ENCODE assay signal across 13 cellular contexts in the genomic region with DNA sequence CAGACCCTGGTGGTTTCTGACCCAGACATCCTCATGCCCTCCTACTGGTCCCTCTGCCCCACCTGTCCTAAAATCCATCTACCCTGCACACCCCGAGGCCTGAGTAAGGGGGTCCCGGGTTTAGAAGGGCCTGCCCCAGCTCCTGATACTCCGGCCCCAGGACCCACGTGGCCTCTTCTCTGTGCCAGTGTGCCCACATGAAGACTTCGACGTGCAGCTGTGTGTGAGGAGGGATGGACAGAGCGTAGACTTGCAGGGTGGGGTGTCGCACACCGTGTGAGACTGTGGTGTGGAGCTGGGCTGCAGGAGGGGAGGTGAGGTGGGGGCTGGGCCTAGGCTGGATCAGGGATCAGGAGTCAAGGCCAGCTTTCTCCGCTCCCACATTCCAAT.
A peak's percentile ranks its signal among the peaks of the same experiment; 100 is the strongest.
DNase-seq lines count a peak whose midpoint lies in the region; ATAC-seq and TF ChIP-seq lines count a peak whose summit lies in the region.
"Had no signal": no experiment of that assay in that cellular context is flagged by ENCODE, and none has a peak within 500 bp of the region (broad histone marks: within the 10 kb centered on the region; RNA-seq: fewer than 3 reads in every experiment).

No MANE protein-coding gene starts in this region.

- H3K4me2 ChIP-seq in osteoblast (ENCODE audit: insufficient read depth, low read length) = no peak overlapping the region

- H4K20me1 ChIP-seq in osteoblast (ENCODE audit: insufficient read depth, low read length) = no peaks in the 10 kb centered on the region
- H4K20me1 ChIP-seq: BLaER1 treated with 17β-estradiol and CSF1 and Interleukin-3, amounts not matched to agents 10 nM and 100 nM had no signal

- H3K36me3 Mint-ChIP-seq in natural killer cell treated with Interleukin-12 subunit alpha and Interleukin-12 subunit beta and Interleukin-15 and Interleukin-18, amount 100 ng/mL, for 72 hours = no peaks in the 10 kb centered on the region
- H3K36me3 Mint-ChIP-seq in natural killer cell = no peaks in the 10 kb centered on the region
- peaks cover 6% of the 10 kb centered on the region for H3K36me3 Mint-ChIP-seq in nephron progenitor cell (ENCODE audit: low read depth)

- H3K4me3 ChIP-seq in osteoblast (ENCODE audit: insufficient read depth, low read length) = no peak overlapping the region
- H3K4me3 ChIP-seq in mucosa of descending colon = no peak overlapping the region
- H3K4me3 ChIP-seq: BLaER1 treated with 17β-estradiol and CSF1 and Interleukin-3, amounts not matched to agents 10 nM and 100 nM had no signal

- no peaks in the 10 kb centered on the region for H3K27me3 ChIP-seq in osteoblast (ENCODE audit: insufficient read depth, low read length)
- H3K27me3 ChIP-seq: BLaER1 treated with 17β-estradiol and CSF1 and Interleukin-3, amounts not matched to agents 10 nM and 100 nM had no signal

- DNase-seq in natural killer cell treated with Interleukin-12 subunit alpha and Interleukin-12 subunit beta and Interleukin-15 and Interleukin-18, amount 100 ng/mL, for 72 hours (ENCODE audit: low spot score) = peak; percentile 40
- no peak for DNase-seq in natural killer cell
- no peak for DNase-seq in nephron progenitor cell
- DNase-seq in osteoblast (ENCODE audit: insufficient read length, low spot score, missing footprints) = peak; percentile 60
- no peak for DNase-seq in mucosa of descending colon
- DNase-seq: CD4-positive, alpha-beta T cell; HCEC 1CT had no signal

- H3K27ac ChIP-seq in osteoblast (ENCODE audit: low read depth, low read length) = no peak overlapping the region
- H3K27ac ChIP-seq: BLaER1 treated with 17β-estradiol and CSF1 and Interleukin-3, amounts not matched to agents 10 nM and 100 nM; HL-60 had no signal

- no peak overlapping the region for H3K4me3 Mint-ChIP-seq in natural killer cell treated with Interleukin-12 subunit alpha and Interleukin-12 subunit beta and Interleukin-15 and Interleukin-18, amount 100 ng/mL, for 72 hours
- no peak overlapping the region for H3K4me3 Mint-ChIP-seq in natural killer cell
- H3K4me3 Mint-ChIP-seq in nephron progenitor cell = no peak overlapping the region
- H3K4me3 Mint-ChIP-seq: CD4-positive, alpha-beta T cell; HFFc6 had no signal

- TF ChIP-seq CTCF in natural killer cell (IDR thresholded peaks at IDR 0.05) (no peak), nephron progenitor cell (IDR thresholded peaks at IDR 0.05) (no peak), osteoblast (IDR thresholded peaks at IDR 0.05; ENCODE audit: extremely low read depth, low read depth, low read length) (no peak), mucosa of descending colon (IDR thresholded peaks at IDR 0.05) (no peak)

- no peaks in the 10 kb centered on the region for H3K36me3 ChIP-seq in osteoblast (ENCODE audit: insufficient read depth, low read length)
- H3K36me3 ChIP-seq in mucosa of descending colon (ENCODE audit: low read depth) = no peaks in the 10 kb centered on the region
- H3K36me3 ChIP-seq: BLaER1 treated with 17β-estradiol and CSF1 and Interleukin-3, amounts not matched to agents 10 nM and 100 nM had no signal

- no peaks in the 10 kb centered on the region for H3K79me2 ChIP-seq in osteoblast (ENCODE audit: insufficient read depth, low read length)

- H3K27ac Mint-ChIP-seq in natural killer cell treated with Interleukin-12 subunit alpha and Interleukin-12 subunit beta and Interleukin-15 and Interleukin-18, amount 100 ng/mL, for 72 hours = peak overlapping the region in 1 of 2 donors; percentile 36
- no peak overlapping the region for H3K27ac Mint-ChIP-seq in natural killer cell
- peak overlapping the region; percentile 50 for H3K27ac Mint-ChIP-seq in nephron progenitor cell
- H3K27ac Mint-ChIP-seq: CD4-positive, alpha-beta T cell; HFFc6 had no signal

- H3K4me1 Mint-ChIP-seq in natural killer cell treated with Interleukin-12 subunit alpha and Interleukin-12 subunit beta and Interleukin-15 and Interleukin-18, amount 100 ng/mL, for 72 hours (ENCODE audit: low read depth in 2 of 2) = no peaks in the 10 kb centered on the region
- no peaks in the 10 kb centered on the region for H3K4me1 Mint-ChIP-seq in natural killer cell
- H3K4me1 Mint-ChIP-seq in nephron progenitor cell = peaks cover 17% of the 10 kb centered on the region

- H3K4me1 ChIP-seq in osteoblast (ENCODE audit: insufficient read depth, low read length) (peaks cover 3% of the 10 kb centered on the region), mucosa of descending colon (ENCODE audit: low read depth) (no peaks in the 10 kb centered on the region)

- intact Hi-C loops in natural killer cell (cut with micrococcal nuclease) = no loop called here
- intact Hi-C loops in mucosa of descending colon (cut with DNase I, micrococcal nuclease) = no loop called here

- no peaks in the 10 kb centered on the region for H3K9me3 ChIP-seq in osteoblast (ENCODE audit: low read depth, low read length)
- no peaks in the 10 kb centered on the region for H3K9me3 ChIP-seq in mucosa of descending colon

- no peaks in the 10 kb centered on the region for H3K9me3 Mint-ChIP-seq in natural killer cell treated with Interleukin-12 subunit alpha and Interleukin-12 subunit beta and Interleukin-15 and Interleukin-18, amount 100 ng/mL, for 72 hours
- no peaks in the 10 kb centered on the region for H3K9me3 Mint-ChIP-seq in natural killer cell
- peaks cover 10% of the 10 kb centered on the region for H3K9me3 Mint-ChIP-seq in nephron progenitor cell
- H3K9me3 Mint-ChIP-seq: CD4-positive, alpha-beta T cell; HFFc6 had no signal

- peaks cover 10 to 27% of the 10 kb centered on the region in 2 donors for H3K27me3 Mint-ChIP-seq in natural killer cell treated with Interleukin-12 subunit alpha and Interleukin-12 subunit beta and Interleukin-15 and Interleukin-18, amount 100 ng/mL, for 72 hours
- H3K27me3 Mint-ChIP-seq in natural killer cell (ENCODE audit: low read depth in 2 of 2) (peaks cover 9 to 13% of the 10 kb centered on the region in 2 donors), nephron progenitor cell (ENCODE audit: low read depth, poor library complexity) (peaks cover 12% of the 10 kb centered on the region)

- no peak for ATAC-seq in natural killer cell treated with Interleukin-12 subunit alpha and Interleukin-12 subunit beta and Interleukin-15 and Interleukin-18, amount 100 ng/mL, for 72 hours
- ATAC-seq in natural killer cell = no peak
- no peak for ATAC-seq in GM18873 (IDR thresholded peaks at IDR 0.05; ENCODE audit: low FRiP score, unreplicated experiment)
- ATAC-seq in HG02588 (IDR thresholded peaks at IDR 0.05; ENCODE audit: unreplicated experiment) = no peak
- ATAC-seq in GM21717 (IDR thresholded peaks at IDR 0.05; ENCODE audit: unreplicated experiment) = no peak
- ATAC-seq in mucosa of descending colon = no peak

- H2AFZ ChIP-seq in osteoblast (ENCODE audit: low read length) = no peak overlapping the region

Comparison
In these comparisons a context has a peak if more than half of its experiments do, and no peak if none do; other contexts are left out.
1. DNase-seq: peak in natural killer cell treated with Interleukin-12 subunit alpha and Interleukin-12 subunit beta and Interleukin-15 and Interleukin-18, amount 100 ng/mL, for 72 hours (single experiment) and osteoblast (single experiment); none in natural killer cell (single experiment), nephron progenitor cell (single experiment) and mucosa of descending colon (0 of 3).